ENCODE assay signal across 18 cellular contexts in genomic region chr4:75845992-75846391, GRCh38. TPM values are rescaled to one million over a fixed set of nuclear protein-coding genes. Genes with fewer than 3 reads are reported as not detected.
DNase-seq lines count a peak whose midpoint lies in the region; ATAC-seq, FAIRE-seq and TF ChIP-seq lines count a peak whose summit lies in the region.
"Had no signal": no experiment of that assay in that cellular context is flagged by ENCODE, and none has a peak within 500 bp of the region (broad histone marks: within the 10 kb centered on the region; RNA-seq: fewer than 3 reads in every experiment).

No MANE protein-coding gene starts in this region.

- H3K9ac ChIP-seq in MM.1S (ENCODE audit: low read length) (no peak overlapping the region), astrocyte (ENCODE audit: low read length) (no peak overlapping the region), muscle layer of colon (ENCODE audit: low read length) (no peak overlapping the region)
- H3K9ac ChIP-seq: BLaER1 had no signal

- H3K27ac Mint-ChIP-seq in astrocyte (ENCODE audit: unreplicated experiment), result no peak overlapping the region

- no peak overlapping the region for H3K27ac ChIP-seq in MM.1S (ENCODE audit: low read length)
- H3K27ac ChIP-seq in astrocyte (ENCODE audit: low read depth, low read length), result peak overlapping the region; percentile 46
- peak overlapping the region; percentile 13 for H3K27ac ChIP-seq in muscle layer of colon (ENCODE audit: low read depth, low read length)
- no peak overlapping the region for H3K27ac ChIP-seq in prostate gland
- H3K27ac ChIP-seq: BLaER1, Peyer's patch had no signal

- no peak overlapping the region for H3K4me3 ChIP-seq in MM.1S (ENCODE audit: low read length)
- H3K4me3 ChIP-seq in astrocyte (ENCODE audit: insufficient read depth, low read depth, low read length), result no peak overlapping the region
- H3K4me3 ChIP-seq in muscle layer of colon (ENCODE audit: low read depth in 1 of 2, low read length in 2 of 2), result no peak overlapping the region
- no peak overlapping the region for H3K4me3 ChIP-seq in prostate gland
- H3K4me3 ChIP-seq: BLaER1, Peyer's patch had no signal

- H2AFZ ChIP-seq in MM.1S (ENCODE audit: low read length) (peak overlapping the region; percentile 30; the same call in 1 of the 2 replicates), astrocyte (ENCODE audit: low read depth, low read length) (no peak overlapping the region)

- H3F3A ChIP-seq in MM.1S (ENCODE audit: insufficient read depth, low read length), result peaks cover 3% of the 10 kb centered on the region; the same call in 1 of the 2 replicates

- TF ChIP-seq CTCF in MM.1S (IDR thresholded peaks at IDR 0.05; ENCODE audit: low read length) (no peak), astrocyte (IDR thresholded peaks at IDR 0.05; ENCODE audit: insufficient read depth, low read depth, low read length) (no peak), prostate gland (IDR thresholded peaks at IDR 0.05) (no peak)

- no peak overlapping the region for H3K4me2 ChIP-seq in MM.1S (ENCODE audit: low read depth, low read length)
- no peak overlapping the region for H3K4me2 ChIP-seq in astrocyte (ENCODE audit: low read length)
- H3K4me2 ChIP-seq: BLaER1 had no signal

- no peaks in the 10 kb centered on the region for H3K9me3 ChIP-seq in MM.1S (replicated peaks; ENCODE audit: insufficient read depth, low read length)
- no peaks in the 10 kb centered on the region for H3K9me3 ChIP-seq in astrocyte (ENCODE audit: insufficient read depth, low read depth, low read length)
- H3K9me3 ChIP-seq in muscle layer of colon (ENCODE audit: low read length), result no peaks in the 10 kb centered on the region
- H3K9me3 ChIP-seq in prostate gland, result no peaks in the 10 kb centered on the region
- H3K9me3 ChIP-seq: BLaER1, Peyer's patch had no signal

- H3K4me1 Mint-ChIP-seq in astrocyte (ENCODE audit: low read depth, unreplicated experiment), result peaks cover 38% of the 10 kb centered on the region

- intact Hi-C loops in prostate gland (cut with DNase I), result loop anchor here (5.0 to 10.0 kb wide), 2 partner anchors 124 to 171 kb away; partner anchors contain the start of genes G3BP2 and USO1

- no peaks in the 10 kb centered on the region for H3K36me3 Mint-ChIP-seq in astrocyte (ENCODE audit: low read depth, unreplicated experiment)

- no peaks in the 10 kb centered on the region for H3K36me3 ChIP-seq in MM.1S (replicated peaks; ENCODE audit: insufficient read depth, low read length)
- H3K36me3 ChIP-seq in astrocyte (ENCODE audit: insufficient read depth, low read length), result no peaks in the 10 kb centered on the region
- H3K36me3 ChIP-seq in muscle layer of colon (ENCODE audit: insufficient read depth, low read length), result no peaks in the 10 kb centered on the region
- no peaks in the 10 kb centered on the region for H3K36me3 ChIP-seq in prostate gland
- H3K36me3 ChIP-seq: BLaER1, Peyer's patch had no signal

- H3K4me3 Mint-ChIP-seq in astrocyte (ENCODE audit: unreplicated experiment), result no peak overlapping the region
- H3K4me3 Mint-ChIP-seq: CD8-positive, alpha-beta memory T cell had no signal

- H3K27me3 ChIP-seq in MM.1S (replicated peaks; ENCODE audit: insufficient read depth, low read length) (no peaks in the 10 kb centered on the region), astrocyte (ENCODE audit: insufficient read depth, low read length) (no peaks in the 10 kb centered on the region), muscle layer of colon (ENCODE audit: control insufficient read depth in 1 of 2, insufficient read depth in 2 of 2, low read length in 2 of 2) (no peaks in the 10 kb centered on the region), prostate gland (replicated peaks; ENCODE audit: insufficient read depth) (no peaks in the 10 kb centered on the region)
- H3K27me3 ChIP-seq: BLaER1, Peyer's patch had no signal

- FAIRE-seq in astrocyte (lab: Jason Lieb, UNC), result no peak

- WGBS in prostate gland, result 64% methylated on average over 2 of the region's 2 CpGs

- H3K9me3 Mint-ChIP-seq in astrocyte (ENCODE audit: unreplicated experiment), result no peaks in the 10 kb centered on the region
- H3K9me3 Mint-ChIP-seq: CD8-positive, alpha-beta memory T cell had no signal

- no peak for ATAC-seq in HG03354 (IDR thresholded peaks at IDR 0.05; ENCODE audit: poor library complexity, severe bottlenecking, unreplicated experiment)
- ATAC-seq in GM19463 (IDR thresholded peaks at IDR 0.05; ENCODE audit: unreplicated experiment), result no peak
- ATAC-seq: Right ventricle myocardium inferior had no signal

- no peak for TF ChIP-seq POLR2A in prostate gland (IDR thresholded peaks at IDR 0.05)

- peaks cover 36% of the 10 kb centered on the region for H3K4me1 ChIP-seq in MM.1S (ENCODE audit: low read length)
- peaks cover 37% of the 10 kb centered on the region for H3K4me1 ChIP-seq in astrocyte (ENCODE audit: insufficient read depth, low read length)
- no peaks in the 10 kb centered on the region for H3K4me1 ChIP-seq in muscle layer of colon (ENCODE audit: insufficient read depth, low read length)
- H3K4me1 ChIP-seq in prostate gland (replicated peaks), result no peaks in the 10 kb centered on the region

- H4K20me1 ChIP-seq in MM.1S (ENCODE audit: insufficient read depth, low read length) (no peaks in the 10 kb centered on the region), astrocyte (ENCODE audit: insufficient read depth, low read length) (no peaks in the 10 kb centered on the region)
- H4K20me1 ChIP-seq: BLaER1 had no signal

- H3K27me3 Mint-ChIP-seq in astrocyte (ENCODE audit: low read depth, unreplicated experiment), result no peaks in the 10 kb centered on the region

- no peaks in the 10 kb centered on the region for H3K9me2 ChIP-seq in MM.1S (replicated peaks; ENCODE audit: insufficient read depth, low read length)

- DNase-seq in COR-L47 (lab: John Stamatoyannopoulos, UW) (peak; percentile 40), MM.1S (no peak), astrocyte (ENCODE audit: low read depth) (peak; percentile 57), DMS114 treated with DMSO at 0.1 percent for 48 hours (lab: John Stamatoyannopoulos, UW; ENCODE audit: unreplicated experiment) (no peak), prostate gland (ENCODE audit: low spot score) (no peak)
- DNase-seq: CD8-positive, alpha-beta memory T cell; H7; Karpas-422; NCI-H187 treated with DMSO at 0.1 percent for 48 hours; NCI-H2171; NCI-H446 treated with DMSO at 0.1 percent for 48 hours; NCI-H82; Peyer's patch had no signal

- H3K79me2 ChIP-seq in MM.1S (ENCODE audit: low read length) (no peaks in the 10 kb centered on the region), astrocyte (ENCODE audit: insufficient read depth, low read length) (no peaks in the 10 kb centered on the region)

RNA-seq across cellular contexts. Expression of gene PPEF2, which starts 56.3 kb away (rescaled TPM):
- total RNA-seq in astrocyte (not detected in 2 replicates), prostate gland (not detected)
- total RNA-seq: H7, Right ventricle myocardium inferior had no signal

Comparison
In these comparisons a context has a peak if more than half of its experiments do, and no peak if none do; other contexts are left out.
1. DNase-seq: peak in COR-L47 (single experiment) and astrocyte (single experiment); none in MM.1S (single experiment), DMS114 treated with DMSO at 0.1 percent for 48 hours (single experiment) and prostate gland (single experiment).
2. H3K27ac ChIP-seq: peak in astrocyte (single experiment) and muscle layer of colon (single experiment); none in MM.1S (single experiment) and prostate gland (0 of 2).